21 cellular contexts compared by ENCODE assay signal in the genomic region with DNA sequence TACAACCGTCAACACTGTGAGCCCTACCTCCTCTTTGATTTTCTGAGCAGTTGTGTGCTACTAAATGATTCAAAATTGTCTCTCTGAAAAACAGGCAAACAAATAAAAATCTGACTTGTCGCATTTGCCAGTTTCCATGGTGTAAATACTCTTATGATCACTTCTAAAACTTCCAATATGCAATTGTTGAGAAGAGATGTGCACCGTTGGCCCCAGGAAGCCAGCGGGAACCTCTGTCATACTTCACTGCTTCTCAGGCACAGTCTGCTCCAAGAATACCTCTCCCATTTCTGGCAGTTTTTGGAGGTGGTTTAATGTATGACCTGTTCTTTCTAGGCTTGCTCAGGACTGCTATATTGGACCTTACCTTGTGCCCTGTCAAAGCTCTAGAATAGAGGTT.
"Had no signal": no experiment of that assay in that cellular context is flagged by ENCODE, and none has a peak within 500 bp of the region (broad histone marks: within the 10 kb centered on the region; RNA-seq: fewer than 3 reads in every experiment).

No MANE protein-coding gene starts in this region.

- H3K4me3 ChIP-seq: left ventricle myocardium inferior, ovary, psoas muscle, skin epidermis, testis, upper lobe of right lung had no signal

- ATAC-seq: activated T-cell treated with anti-CD3 and anti-CD28 coated beads, Interleukin-2, amount 50 U/mL, for 72 hours; natural killer cell; psoas muscle; right cardiac atrium; stimulated activated effector memory CD8-positive, alpha-beta T cell treated with anti-CD3 and anti-CD28 coated beads, Interleukin-12 subunit alpha, Interleukin-12 subunit beta, amount 100 ng/mL, for 72 hours; stimulated activated naive CD8-positive, alpha-beta T cell treated with anti-CD3 and anti-CD28 coated beads, Interleukin-15, amount 100 ng/mL, for 72 hours; upper lobe of right lung had no signal

- DNase-seq: activated CD4-positive, alpha-beta memory T cell treated with anti-CD3 and anti-CD28 coated beads, Interleukin-2, amount 10 ng/mL, durations not matched to agents 7 days and 5 days; activated CD4-positive, alpha-beta T cell treated with anti-CD3 and anti-CD28 coated beads for 48 hours; activated effector memory CD4-positive, alpha-beta T cell treated with Interleukin-2 at 50 U/mL for 16 hours; activated naive CD4-positive, alpha-beta T cell treated with anti-CD3 and anti-CD28 coated beads for 36 hours; activated naive CD8-positive, alpha-beta T cell treated with anti-CD3 and anti-CD28 coated beads, Interleukin-2, amount 10 ng/mL, durations not matched to agents 7 days and 5 days; activated T-cell treated with anti-CD3 and anti-CD28 coated beads, Interleukin-2, amount 50 U/mL, for 72 hours; amniotic stem cell; cerebellar nuclear complex; cortex of kidney; left ventricle myocardium inferior; natural killer cell; ovary; psoas muscle; stimulated activated CD4-positive, alpha-beta T cell treated with anti-CD3 and anti-CD28 coated beads, Interleukin-2, amount 100 ng/mL, for 24 hours; stimulated activated naive CD8-positive, alpha-beta T cell treated with anti-CD3 and anti-CD28 coated beads, Interleukin-15, amount 100 ng/mL, for 72 hours; T-helper 2 cell; testis; upper lobe of right lung had no signal
